Comparison of ENCODE assay signal across 8 cellular contexts in genomic region chr6:29965873-29966601, GRCh38. TPM values are rescaled to one million over a fixed set of nuclear protein-coding genes. Genes with fewer than 3 reads are reported as not detected.
DNase-seq lines count a peak whose midpoint lies in the region; ATAC-seq and TF ChIP-seq lines count a peak whose summit lies in the region.

No MANE protein-coding gene starts in this region.

- H3K9ac ChIP-seq in BLaER1 treated with 17β-estradiol and CSF1 and Interleukin-3, amounts not matched to agents 10 nM and 100 nM: peak overlapping the region; percentile 65 to 91 (median 87); a peak in 21 of 22 replicates
- H3K9ac ChIP-seq in endocrine pancreas (ENCODE audit: control insufficient read depth, insufficient read depth, low read length) (peak overlapping the region; percentile 56), mesenchymal stem cell (ENCODE audit: low read length) (peak overlapping the region; percentile 85), subcutaneous abdominal adipose tissue (ENCODE audit: low read length in 5 of 5) (peak overlapping the region in 4 of 5 donors; percentile 47 to 68 (median 56))

- peaks cover 3% of the 10 kb centered on the region for H3K79me1 ChIP-seq in mesenchymal stem cell (replicated peaks; ENCODE audit: low read length, poor library complexity, severe bottlenecking)

- peaks cover 41 to 49% (median 44%) of the 10 kb centered on the region in 10 experiments for H3K4me1 ChIP-seq in BLaER1 treated with 17β-estradiol and CSF1 and Interleukin-3, amounts not matched to agents 10 nM and 100 nM
- H3K4me1 ChIP-seq in endocrine pancreas (ENCODE audit: control insufficient read depth, insufficient read depth, low read length) (peaks cover 14% of the 10 kb centered on the region), mesenchymal stem cell (ENCODE audit: control insufficient read depth, insufficient read depth, low read depth, low read length) (peaks cover 7% of the 10 kb centered on the region), subcutaneous abdominal adipose tissue (ENCODE audit: control insufficient read depth in 5 of 5, insufficient read depth in 5 of 5, low read length in 5 of 5) (peaks cover 12 to 50% (median 45%) of the 10 kb centered on the region in 5 donors)

- H4K91ac ChIP-seq in mesenchymal stem cell (ENCODE audit: low read length): peak overlapping the region; percentile 92

- no peaks in the 10 kb centered on the region for H3K27me3 ChIP-seq in BLaER1 treated with 17β-estradiol and CSF1 and Interleukin-3, amounts not matched to agents 10 nM and 100 nM
- H3K27me3 ChIP-seq in endocrine pancreas (ENCODE audit: control insufficient read depth, insufficient read depth, low read length): no peaks in the 10 kb centered on the region
- H3K27me3 ChIP-seq in mesenchymal stem cell (ENCODE audit: control insufficient read depth in 1 of 2, insufficient read depth in 1 of 2, low read length in 2 of 2): no peaks in the 10 kb centered on the region
- H3K27me3 ChIP-seq in subcutaneous abdominal adipose tissue (ENCODE audit: control insufficient read depth in 5 of 5, insufficient read depth in 4 of 5, low read length in 5 of 5): no peaks in the 10 kb centered on the region

- peak overlapping the region; percentile 90 for H4K8ac ChIP-seq in mesenchymal stem cell (ENCODE audit: low read length)

- H4K20me1 ChIP-seq in BLaER1 treated with 17β-estradiol and CSF1 and Interleukin-3, amounts not matched to agents 10 nM and 100 nM: no peaks in the 10 kb centered on the region

- peak overlapping the region; percentile 88 to 99 (median 96) for H3K4me2 ChIP-seq in BLaER1 treated with 17β-estradiol and CSF1 and Interleukin-3, amounts not matched to agents 10 nM and 100 nM
- H3K4me2 ChIP-seq in mesenchymal stem cell (ENCODE audit: low read length, poor library complexity, severe bottlenecking): peak overlapping the region; percentile 75

- H3K4me3 ChIP-seq in BLaER1 treated with 17β-estradiol and CSF1 and Interleukin-3, amounts not matched to agents 10 nM and 100 nM: peak overlapping the region; percentile 49 to 72 (median 62)
- H3K4me3 ChIP-seq in endocrine pancreas (ENCODE audit: control insufficient read depth, insufficient read depth, low read length) (peak overlapping the region; percentile 67), mesenchymal stem cell (ENCODE audit: insufficient read depth in 1 of 2, low read depth in 1 of 2, low read length in 2 of 2) (peak overlapping the region in 1 of 2 experiments; percentile 75), subcutaneous abdominal adipose tissue (ENCODE audit: low read depth in 1 of 5, low read length in 5 of 5) (peak overlapping the region; percentile 39 to 67 (median 57))

- peak overlapping the region; percentile 95 for H2AK5ac ChIP-seq in mesenchymal stem cell (ENCODE audit: low read length, severe bottlenecking)

- no peak overlapping the region for H3K14ac ChIP-seq in mesenchymal stem cell (ENCODE audit: low read length in 2 of 2)

- DNase-seq in GM20000 (ENCODE audit: low spot score) (peak; percentile 52), NCI-H2171 treated with DMSO at 0.1 percent for 48 hours (lab: John Stamatoyannopoulos, UW) (peak; percentile 79), mesenchymal stem cell (peak; percentile 45)

- no peaks in the 10 kb centered on the region for H3K9me3 ChIP-seq in BLaER1 treated with 17β-estradiol and CSF1 and Interleukin-3, amounts not matched to agents 10 nM and 100 nM (replicated peaks in 1 of 11)
- no peaks in the 10 kb centered on the region for H3K9me3 ChIP-seq in endocrine pancreas (ENCODE audit: control insufficient read depth, low read length)
- H3K9me3 ChIP-seq in mesenchymal stem cell (ENCODE audit: control insufficient read depth, low read length): no peaks in the 10 kb centered on the region
- no peaks in the 10 kb centered on the region for H3K9me3 ChIP-seq in subcutaneous abdominal adipose tissue (ENCODE audit: control insufficient read depth in 5 of 5, low read length in 5 of 5)

- H3K23ac ChIP-seq in mesenchymal stem cell (ENCODE audit: low read length in 2 of 2): no peak overlapping the region

- peaks cover 0 to 6% (median 0%) of the 10 kb centered on the region in 11 experiments; a peak in 2 of 22 replicates for H3K36me3 ChIP-seq in BLaER1 treated with 17β-estradiol and CSF1 and Interleukin-3, amounts not matched to agents 10 nM and 100 nM
- H3K36me3 ChIP-seq in endocrine pancreas (ENCODE audit: control insufficient read depth, insufficient read depth, low read length): no peaks in the 10 kb centered on the region
- H3K36me3 ChIP-seq in mesenchymal stem cell (ENCODE audit: control insufficient read depth in 1 of 2, insufficient read depth in 2 of 2, low read depth in 1 of 2, low read length in 2 of 2): peaks cover 0 to 3% of the 10 kb centered on the region in 2 experiments
- peaks cover 0 to 9% (median 5%) of the 10 kb centered on the region in 5 donors for H3K36me3 ChIP-seq in subcutaneous abdominal adipose tissue (ENCODE audit: control insufficient read depth in 5 of 5, insufficient read depth in 5 of 5, low read length in 5 of 5)

- H2BK15ac ChIP-seq in mesenchymal stem cell (ENCODE audit: low read depth, poor library complexity, severe bottlenecking): no peak overlapping the region

- TF ChIP-seq CTCF in GM20000 (IDR thresholded peaks at IDR 0.05; ENCODE audit: extremely low read depth, missing control alignments) (no peak), VCaP (conservative IDR thresholded peaks at IDR 0.05) (no peak)

- peak overlapping the region; percentile 74 for H2BK5ac ChIP-seq in mesenchymal stem cell (ENCODE audit: low read depth, low read length, poor library complexity, severe bottlenecking)

- 2% methylated on average over 6 of the region's 8 CpGs for WGBS in mesenchymal stem cell

- H2BK12ac ChIP-seq in mesenchymal stem cell (ENCODE audit: low read length in 2 of 2): peak overlapping the region; percentile 45 to 77

- H2AFZ ChIP-seq in mesenchymal stem cell (ENCODE audit: low read depth, low read length): no peak overlapping the region

- H3K18ac ChIP-seq in mesenchymal stem cell (ENCODE audit: low read depth in 1 of 2, low read length in 2 of 2): peak overlapping the region; percentile 0 to 96

- peak overlapping the region; percentile 60 to 97 (median 94); a peak in 21 of 22 replicates for H3K27ac ChIP-seq in BLaER1 treated with 17β-estradiol and CSF1 and Interleukin-3, amounts not matched to agents 10 nM and 100 nM
- H3K27ac ChIP-seq in VCaP (peak overlapping the region; percentile 85), mesenchymal stem cell (ENCODE audit: low read length, poor library complexity, severe bottlenecking) (peak overlapping the region; percentile 100), subcutaneous abdominal adipose tissue (ENCODE audit: low read depth, low read length) (peak overlapping the region; percentile 79)

- peak overlapping the region in 1 of 2 experiments; percentile 13 for H3K4ac ChIP-seq in mesenchymal stem cell (ENCODE audit: low read depth in 1 of 2, low read length in 2 of 2)

- peak overlapping the region; percentile 85 for H2BK120ac ChIP-seq in mesenchymal stem cell (ENCODE audit: low read depth, low read length)

- ATAC-seq in HG03442 (IDR thresholded peaks at IDR 0.05; ENCODE audit: unreplicated experiment): no peak

RNA-seq across cellular contexts. Expression of gene HLA-A, which starts 23.7 kb away (rescaled TPM):
- polyA plus RNA-seq in mesenchymal stem cell (2013, experiment 1 of 2): 501 TPM
- polyA plus RNA-seq in mesenchymal stem cell (2013, experiment 2 of 2): 521 TPM
